2 cellular contexts compared by ENCODE assay signal in the genomic region with DNA sequence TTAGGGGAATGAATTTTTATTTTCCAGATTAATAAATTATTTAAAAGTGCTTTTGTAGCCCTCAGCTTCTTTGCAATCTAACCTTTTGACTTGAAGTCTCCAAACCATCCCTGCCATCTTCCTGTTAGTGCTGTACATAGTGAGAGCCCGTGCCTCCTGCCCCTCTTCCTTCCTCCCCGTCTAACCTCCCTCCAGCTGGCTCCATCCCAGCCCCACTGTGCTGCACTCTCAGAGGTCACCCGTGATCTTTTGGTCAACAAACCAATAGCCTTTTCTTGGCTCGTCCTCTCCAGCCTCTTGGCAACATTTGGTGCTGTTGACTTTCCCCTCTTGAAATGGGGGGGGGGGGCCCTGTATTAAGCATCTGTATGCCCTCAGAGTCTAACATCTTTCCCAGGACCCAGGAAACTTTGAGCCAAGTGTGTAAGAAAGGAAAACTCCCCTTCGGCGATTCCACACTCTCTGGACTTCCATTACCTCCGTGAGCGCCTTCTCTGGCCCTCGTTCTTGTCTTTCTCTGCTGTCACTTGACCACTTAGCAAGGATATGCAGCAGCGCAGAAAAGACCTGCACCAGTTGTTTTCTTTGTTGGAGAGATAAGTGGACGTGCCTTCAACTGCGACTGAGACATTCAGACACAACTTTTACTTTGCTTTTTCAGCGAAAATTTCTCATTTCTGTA.
A peak's percentile ranks its signal among the peaks of the same experiment; 100 is the strongest.
TF ChIP-seq lines count a peak whose summit lies in the region.

No MANE protein-coding gene starts in this region.

TF ChIP-seq in liver, 16 proteins besides CTCF, POLR2A, EP300 and RAD21:
- TF ChIP-seq, protein P1, sequence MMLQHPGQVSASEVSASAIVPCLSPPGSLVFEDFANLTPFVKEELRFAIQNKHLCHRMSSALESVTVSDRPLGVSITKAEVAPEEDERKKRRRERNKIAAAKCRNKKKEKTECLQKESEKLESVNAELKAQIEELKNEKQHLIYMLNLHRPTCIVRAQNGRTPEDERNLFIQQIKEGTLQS (IDR thresholded peaks at IDR 0.05): no peak
- no peak for TF ChIP-seq EGR1 (IDR thresholded peaks at IDR 0.05; ENCODE audit: low read depth in 2 of 2)
- TF ChIP-seq, protein P2, sequence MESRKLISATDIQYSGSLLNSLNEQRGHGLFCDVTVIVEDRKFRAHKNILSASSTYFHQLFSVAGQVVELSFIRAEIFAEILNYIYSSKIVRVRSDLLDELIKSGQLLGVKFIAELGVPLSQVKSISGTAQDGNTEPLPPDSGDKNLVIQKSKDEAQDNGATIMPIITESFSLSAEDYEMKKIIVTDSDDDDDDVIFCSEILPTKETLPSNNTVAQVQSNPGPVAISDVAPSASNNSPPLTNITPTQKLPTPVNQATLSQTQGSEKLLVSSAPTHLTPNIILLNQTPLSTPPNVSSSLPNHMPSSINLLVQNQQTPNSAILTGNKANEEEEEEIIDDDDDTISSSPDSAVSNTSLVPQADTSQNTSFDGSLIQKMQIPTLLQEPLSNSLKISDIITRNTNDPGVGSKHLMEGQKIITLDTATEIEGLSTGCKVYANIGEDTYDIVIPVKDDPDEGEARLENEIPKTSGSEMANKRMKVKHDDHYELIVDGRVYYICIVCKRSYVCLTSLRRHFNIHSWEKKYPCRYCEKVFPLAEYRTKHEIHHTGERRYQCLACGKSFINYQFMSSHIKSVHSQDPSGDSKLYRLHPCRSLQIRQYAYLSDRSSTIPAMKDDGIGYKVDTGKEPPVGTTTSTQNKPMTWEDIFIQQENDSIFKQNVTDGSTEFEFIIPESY (IDR thresholded peaks at IDR 0.05): no peak
- TF ChIP-seq JUND (IDR thresholded peaks at IDR 0.05): no peak
- TF ChIP-seq HNF4G (IDR thresholded peaks at IDR 0.05): no peak
- no peak for TF ChIP-seq TAF1 (conservative IDR thresholded peaks at IDR 0.05)
- TF ChIP-seq YY1 (IDR thresholded peaks at IDR 0.05): no peak
- no peak for TF ChIP-seq FOXA1 (IDR thresholded peaks at IDR 0.05)
- TF ChIP-seq RXRA (IDR thresholded peaks at IDR 0.05): peak in 1 of 2 donors; percentile 36
- no peak for TF ChIP-seq SP1 (IDR thresholded peaks at IDR 0.05)
- peak; percentile 61 for TF ChIP-seq NR2F2 (IDR thresholded peaks at IDR 0.05)
TF ChIP-seq in liver: peak in this region for 2.

TF ChIP-seq in HepG2, 621 proteins besides CTCF, POLR2A, EP300 and RAD21:
- no peak for TF ChIP-seq MTF1 (CRISPR knock-in tag; IDR thresholded peaks at IDR 0.05)
- TF ChIP-seq ZNF335 (CRISPR knock-in tag; IDR thresholded peaks at IDR 0.05): no peak
- TF ChIP-seq TEAD3 (CRISPR knock-in tag; optimal IDR thresholded peaks at IDR 0.05; ENCODE audit: borderline replicate concordance): no peak
- TF ChIP-seq, protein P3, sequence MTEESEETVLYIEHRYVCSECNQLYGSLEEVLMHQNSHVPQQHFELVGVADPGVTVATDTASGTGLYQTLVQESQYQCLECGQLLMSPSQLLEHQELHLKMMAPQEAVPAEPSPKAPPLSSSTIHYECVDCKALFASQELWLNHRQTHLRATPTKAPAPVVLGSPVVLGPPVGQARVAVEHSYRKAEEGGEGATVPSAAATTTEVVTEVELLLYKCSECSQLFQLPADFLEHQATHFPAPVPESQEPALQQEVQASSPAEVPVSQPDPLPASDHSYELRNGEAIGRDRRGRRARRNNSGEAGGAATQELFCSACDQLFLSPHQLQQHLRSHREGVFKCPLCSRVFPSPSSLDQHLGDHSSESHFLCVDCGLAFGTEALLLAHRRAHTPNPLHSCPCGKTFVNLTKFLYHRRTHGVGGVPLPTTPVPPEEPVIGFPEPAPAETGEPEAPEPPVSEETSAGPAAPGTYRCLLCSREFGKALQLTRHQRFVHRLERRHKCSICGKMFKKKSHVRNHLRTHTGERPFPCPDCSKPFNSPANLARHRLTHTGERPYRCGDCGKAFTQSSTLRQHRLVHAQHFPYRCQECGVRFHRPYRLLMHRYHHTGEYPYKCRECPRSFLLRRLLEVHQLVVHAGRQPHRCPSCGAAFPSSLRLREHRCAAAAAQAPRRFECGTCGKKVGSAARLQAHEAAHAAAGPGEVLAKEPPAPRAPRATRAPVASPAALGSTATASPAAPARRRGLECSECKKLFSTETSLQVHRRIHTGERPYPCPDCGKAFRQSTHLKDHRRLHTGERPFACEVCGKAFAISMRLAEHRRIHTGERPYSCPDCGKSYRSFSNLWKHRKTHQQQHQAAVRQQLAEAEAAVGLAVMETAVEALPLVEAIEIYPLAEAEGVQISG (CRISPR knock-in tag; IDR thresholded peaks at IDR 0.05): no peak
- no peak for TF ChIP-seq ZNF75D (CRISPR knock-in tag; IDR thresholded peaks at IDR 0.05; ENCODE audit: borderline replicate concordance)
- TF ChIP-seq, protein P4, sequence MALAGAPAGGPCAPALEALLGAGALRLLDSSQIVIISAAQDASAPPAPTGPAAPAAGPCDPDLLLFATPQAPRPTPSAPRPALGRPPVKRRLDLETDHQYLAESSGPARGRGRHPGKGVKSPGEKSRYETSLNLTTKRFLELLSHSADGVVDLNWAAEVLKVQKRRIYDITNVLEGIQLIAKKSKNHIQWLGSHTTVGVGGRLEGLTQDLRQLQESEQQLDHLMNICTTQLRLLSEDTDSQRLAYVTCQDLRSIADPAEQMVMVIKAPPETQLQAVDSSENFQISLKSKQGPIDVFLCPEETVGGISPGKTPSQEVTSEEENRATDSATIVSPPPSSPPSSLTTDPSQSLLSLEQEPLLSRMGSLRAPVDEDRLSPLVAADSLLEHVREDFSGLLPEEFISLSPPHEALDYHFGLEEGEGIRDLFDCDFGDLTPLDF (CRISPR knock-in tag; IDR thresholded peaks at IDR 0.05): no peak
- TF ChIP-seq ZNF460 (CRISPR knock-in tag; IDR thresholded peaks at IDR 0.05; ENCODE audit: borderline replicate concordance): no peak
- TF ChIP-seq FOSL2 (CRISPR knock-in tag; IDR thresholded peaks at IDR 0.05): no peak
- TF ChIP-seq PHF5A (CRISPR knock-in tag; IDR thresholded peaks at IDR 0.05; ENCODE audit: low read depth, unreplicated experiment): no peak
- TF ChIP-seq, protein P5, sequence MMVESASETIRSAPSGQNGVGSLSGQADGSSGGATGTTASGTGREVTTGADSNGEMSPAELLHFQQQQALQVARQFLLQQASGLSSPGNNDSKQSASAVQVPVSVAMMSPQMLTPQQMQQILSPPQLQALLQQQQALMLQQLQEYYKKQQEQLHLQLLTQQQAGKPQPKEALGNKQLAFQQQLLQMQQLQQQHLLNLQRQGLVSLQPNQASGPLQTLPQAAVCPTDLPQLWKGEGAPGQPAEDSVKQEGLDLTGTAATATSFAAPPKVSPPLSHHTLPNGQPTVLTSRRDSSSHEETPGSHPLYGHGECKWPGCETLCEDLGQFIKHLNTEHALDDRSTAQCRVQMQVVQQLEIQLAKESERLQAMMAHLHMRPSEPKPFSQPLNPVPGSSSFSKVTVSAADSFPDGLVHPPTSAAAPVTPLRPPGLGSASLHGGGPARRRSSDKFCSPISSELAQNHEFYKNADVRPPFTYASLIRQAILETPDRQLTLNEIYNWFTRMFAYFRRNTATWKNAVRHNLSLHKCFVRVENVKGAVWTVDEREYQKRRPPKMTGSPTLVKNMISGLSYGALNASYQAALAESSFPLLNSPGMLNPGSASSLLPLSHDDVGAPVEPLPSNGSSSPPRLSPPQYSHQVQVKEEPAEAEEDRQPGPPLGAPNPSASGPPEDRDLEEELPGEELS (CRISPR knock-in tag; IDR thresholded peaks at IDR 0.05): no peak
- TF ChIP-seq ZNF629 (CRISPR knock-in tag; conservative IDR thresholded peaks at IDR 0.05): no peak
- no peak for TF ChIP-seq ZFP37 (CRISPR knock-in tag; IDR thresholded peaks at IDR 0.05; ENCODE audit: borderline replicate concordance)
- TF ChIP-seq, protein P6, sequence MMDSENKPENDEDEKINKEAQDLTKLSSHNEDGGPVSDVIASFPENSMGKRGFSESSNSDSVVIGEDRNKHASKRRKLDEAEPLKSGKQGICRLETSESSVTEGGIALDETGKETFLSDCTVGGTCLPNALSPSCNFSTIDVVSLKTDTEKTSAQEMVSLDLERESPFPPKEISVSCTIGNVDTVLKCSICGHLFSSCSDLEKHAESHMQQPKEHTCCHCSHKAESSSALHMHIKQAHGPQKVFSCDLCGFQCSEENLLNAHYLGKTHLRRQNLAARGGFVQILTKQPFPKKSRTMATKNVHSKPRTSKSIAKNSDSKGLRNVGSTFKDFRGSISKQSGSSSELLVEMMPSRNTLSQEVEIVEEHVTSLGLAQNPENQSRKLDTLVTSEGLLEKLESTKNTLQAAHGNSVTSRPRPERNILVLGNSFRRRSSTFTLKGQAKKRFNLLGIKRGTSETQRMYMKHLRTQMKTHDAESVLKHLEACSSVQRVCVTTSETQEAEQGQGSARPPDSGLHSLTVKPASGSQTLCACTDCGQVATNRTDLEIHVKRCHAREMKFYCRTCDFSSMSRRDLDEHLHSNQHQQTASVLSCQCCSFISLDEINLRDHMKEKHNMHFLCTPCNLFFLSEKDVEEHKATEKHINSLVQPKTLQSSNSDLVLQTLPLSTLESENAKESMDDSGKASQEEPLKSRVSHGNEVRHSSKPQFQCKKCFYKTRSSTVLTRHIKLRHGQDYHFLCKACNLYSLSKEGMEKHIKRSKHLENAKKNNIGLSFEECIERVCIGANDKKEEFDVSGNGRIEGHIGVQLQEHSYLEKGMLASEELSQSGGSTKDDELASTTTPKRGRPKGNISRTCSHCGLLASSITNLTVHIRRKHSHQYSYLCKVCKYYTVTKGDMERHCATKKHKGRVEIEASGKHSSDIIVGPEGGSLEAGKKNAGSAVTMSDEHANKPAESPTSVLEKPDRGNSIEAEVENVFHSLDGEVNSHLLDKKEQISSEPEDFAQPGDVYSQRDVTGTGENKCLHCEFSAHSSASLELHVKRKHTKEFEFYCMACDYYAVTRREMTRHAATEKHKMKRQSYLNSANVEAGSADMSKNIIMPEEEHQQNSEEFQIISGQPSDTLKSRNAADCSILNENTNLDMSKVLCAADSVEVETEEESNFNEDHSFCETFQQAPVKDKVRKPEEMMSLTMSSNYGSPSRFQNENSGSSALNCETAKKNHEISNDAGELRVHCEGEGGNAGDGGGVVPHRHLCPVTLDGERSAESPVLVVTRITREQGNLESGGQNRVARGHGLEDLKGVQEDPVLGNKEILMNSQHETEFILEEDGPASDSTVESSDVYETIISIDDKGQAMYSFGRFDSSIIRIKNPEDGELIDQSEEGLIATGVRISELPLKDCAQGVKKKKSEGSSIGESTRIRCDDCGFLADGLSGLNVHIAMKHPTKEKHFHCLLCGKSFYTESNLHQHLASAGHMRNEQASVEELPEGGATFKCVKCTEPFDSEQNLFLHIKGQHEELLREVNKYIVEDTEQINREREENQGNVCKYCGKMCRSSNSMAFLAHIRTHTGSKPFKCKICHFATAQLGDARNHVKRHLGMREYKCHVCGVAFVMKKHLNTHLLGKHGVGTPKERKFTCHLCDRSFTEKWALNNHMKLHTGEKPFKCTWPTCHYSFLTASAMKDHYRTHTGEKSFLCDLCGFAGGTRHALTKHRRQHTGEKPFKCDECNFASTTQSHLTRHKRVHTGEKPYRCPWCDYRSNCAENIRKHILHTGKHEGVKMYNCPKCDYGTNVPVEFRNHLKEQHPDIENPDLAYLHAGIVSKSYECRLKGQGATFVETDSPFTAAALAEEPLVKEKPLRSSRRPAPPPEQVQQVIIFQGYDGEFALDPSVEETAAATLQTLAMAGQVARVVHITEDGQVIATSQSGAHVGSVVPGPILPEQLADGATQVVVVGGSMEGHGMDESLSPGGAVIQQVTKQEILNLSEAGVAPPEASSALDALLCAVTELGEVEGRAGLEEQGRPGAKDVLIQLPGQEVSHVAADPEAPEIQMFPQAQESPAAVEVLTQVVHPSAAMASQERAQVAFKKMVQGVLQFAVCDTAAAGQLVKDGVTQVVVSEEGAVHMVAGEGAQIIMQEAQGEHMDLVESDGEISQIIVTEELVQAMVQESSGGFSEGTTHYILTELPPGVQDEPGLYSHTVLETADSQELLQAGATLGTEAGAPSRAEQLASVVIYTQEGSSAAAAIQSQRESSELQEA (CRISPR knock-in tag; IDR thresholded peaks at IDR 0.05; ENCODE audit: not compliant biosample characterization): no peak
- no peak for TF ChIP-seq FOXJ3 (CRISPR knock-in tag; IDR thresholded peaks at IDR 0.05; ENCODE audit: borderline replicate concordance)
- TF ChIP-seq ZNF121 (CRISPR knock-in tag; IDR thresholded peaks at IDR 0.05): no peak
- TF ChIP-seq, protein P7, sequence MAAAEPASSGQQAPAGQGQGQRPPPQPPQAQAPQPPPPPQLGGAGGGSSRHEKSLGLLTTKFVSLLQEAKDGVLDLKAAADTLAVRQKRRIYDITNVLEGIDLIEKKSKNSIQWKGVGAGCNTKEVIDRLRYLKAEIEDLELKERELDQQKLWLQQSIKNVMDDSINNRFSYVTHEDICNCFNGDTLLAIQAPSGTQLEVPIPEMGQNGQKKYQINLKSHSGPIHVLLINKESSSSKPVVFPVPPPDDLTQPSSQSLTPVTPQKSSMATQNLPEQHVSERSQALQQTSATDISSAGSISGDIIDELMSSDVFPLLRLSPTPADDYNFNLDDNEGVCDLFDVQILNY (CRISPR knock-in tag; conservative IDR thresholded peaks at IDR 0.05): no peak
